1 cellular context compared by ENCODE assay signal in the genomic region with DNA sequence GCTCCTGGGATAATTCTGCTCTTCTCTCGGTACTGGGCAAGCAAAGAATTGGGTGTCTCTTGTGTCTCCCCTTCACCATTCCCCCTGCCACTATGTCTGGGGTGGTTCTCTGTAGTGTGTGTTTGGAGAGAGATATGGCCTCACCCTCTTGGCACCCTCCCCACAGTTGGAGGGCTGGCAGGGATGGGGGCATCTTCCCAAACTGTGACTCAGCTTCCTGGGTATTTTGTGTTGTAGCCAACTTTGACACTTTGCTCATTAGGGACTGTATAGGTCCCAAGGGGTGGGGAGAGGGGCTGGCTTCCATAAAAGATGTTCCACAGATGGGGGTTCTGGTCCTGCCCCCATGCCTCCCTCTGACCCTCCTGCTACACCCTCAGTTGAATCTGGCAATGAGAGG.
TF ChIP-seq lines count a peak whose summit lies in the region.

No MANE protein-coding gene starts in this region.

TF ChIP-seq in HCT116, 20 proteins besides CTCF, POLR2A, EP300 and RAD21:
- no peak for TF ChIP-seq SRF (IDR thresholded peaks at IDR 0.05; ENCODE audit: low read depth)
- no peak for TF ChIP-seq ZFX (IDR thresholded peaks at IDR 0.05)
- TF ChIP-seq JUND (IDR thresholded peaks at IDR 0.05), result no peak
- TF ChIP-seq EZH2phosphoT487 (IDR thresholded peaks at IDR 0.05; ENCODE audit: borderline replicate concordance), result no peak
- no peak for TF ChIP-seq ZNF274 (IDR thresholded peaks at IDR 0.05; ENCODE audit: low read depth, low read length)
- TF ChIP-seq SP1 (IDR thresholded peaks at IDR 0.05; ENCODE audit: low read depth), result no peak
- no peak for TF ChIP-seq CBX3 (IDR thresholded peaks at IDR 0.05; ENCODE audit: low read depth)
- TF ChIP-seq FOSL1 (IDR thresholded peaks at IDR 0.05; ENCODE audit: low read depth), result no peak
